1 cellular context compared by ENCODE assay signal in genomic region chr3:119240582-119241434, GRCh38.
TF ChIP-seq lines count a peak whose summit lies in the region.

TSS of gene B4GALT4 (minus strand) at chr3:119240878. CDS start at chr3:119230099, 10,779 bp downstream.

TF ChIP-seq in HepG2, 621 proteins besides CTCF, POLR2A, EP300 and RAD21 (continued from another document and continues in another):
- TF ChIP-seq ZNF44 (CRISPR knock-in tag; IDR thresholded peaks at IDR 0.05), result 0 out of 2 replicates have a peak, but pooled peaks have one; percentile 42
- no peak for TF ChIP-seq ZNF589 (CRISPR knock-in tag; conservative IDR thresholded peaks at IDR 0.05)
- TF ChIP-seq, protein P1, sequence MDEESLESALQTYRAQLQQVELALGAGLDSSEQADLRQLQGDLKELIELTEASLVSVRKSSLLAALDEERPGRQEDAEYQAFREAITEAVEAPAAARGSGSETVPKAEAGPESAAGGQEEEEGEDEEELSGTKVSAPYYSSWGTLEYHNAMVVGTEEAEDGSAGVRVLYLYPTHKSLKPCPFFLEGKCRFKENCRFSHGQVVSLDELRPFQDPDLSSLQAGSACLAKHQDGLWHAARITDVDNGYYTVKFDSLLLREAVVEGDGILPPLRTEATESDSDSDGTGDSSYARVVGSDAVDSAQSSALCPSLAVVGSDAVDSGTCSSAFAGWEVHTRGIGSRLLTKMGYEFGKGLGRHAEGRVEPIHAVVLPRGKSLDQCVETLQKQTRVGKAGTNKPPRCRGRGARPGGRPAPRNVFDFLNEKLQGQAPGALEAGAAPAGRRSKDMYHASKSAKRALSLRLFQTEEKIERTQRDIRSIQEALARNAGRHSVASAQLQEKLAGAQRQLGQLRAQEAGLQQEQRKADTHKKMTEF (CRISPR knock-in tag; IDR thresholded peaks at IDR 0.05), result peak; percentile 61; the same call in 1 of the 2 replicates
- 0 out of 2 replicates have a peak, but pooled peaks have one; percentile 27 for TF ChIP-seq ZSCAN22 (CRISPR knock-in tag; IDR thresholded peaks at IDR 0.05)
- TF ChIP-seq PBX2 (CRISPR knock-in tag; IDR thresholded peaks at IDR 0.05), result no peak
- TF ChIP-seq NFE2 (CRISPR knock-in tag; IDR thresholded peaks at IDR 0.05), result no peak
- TF ChIP-seq, protein P2, sequence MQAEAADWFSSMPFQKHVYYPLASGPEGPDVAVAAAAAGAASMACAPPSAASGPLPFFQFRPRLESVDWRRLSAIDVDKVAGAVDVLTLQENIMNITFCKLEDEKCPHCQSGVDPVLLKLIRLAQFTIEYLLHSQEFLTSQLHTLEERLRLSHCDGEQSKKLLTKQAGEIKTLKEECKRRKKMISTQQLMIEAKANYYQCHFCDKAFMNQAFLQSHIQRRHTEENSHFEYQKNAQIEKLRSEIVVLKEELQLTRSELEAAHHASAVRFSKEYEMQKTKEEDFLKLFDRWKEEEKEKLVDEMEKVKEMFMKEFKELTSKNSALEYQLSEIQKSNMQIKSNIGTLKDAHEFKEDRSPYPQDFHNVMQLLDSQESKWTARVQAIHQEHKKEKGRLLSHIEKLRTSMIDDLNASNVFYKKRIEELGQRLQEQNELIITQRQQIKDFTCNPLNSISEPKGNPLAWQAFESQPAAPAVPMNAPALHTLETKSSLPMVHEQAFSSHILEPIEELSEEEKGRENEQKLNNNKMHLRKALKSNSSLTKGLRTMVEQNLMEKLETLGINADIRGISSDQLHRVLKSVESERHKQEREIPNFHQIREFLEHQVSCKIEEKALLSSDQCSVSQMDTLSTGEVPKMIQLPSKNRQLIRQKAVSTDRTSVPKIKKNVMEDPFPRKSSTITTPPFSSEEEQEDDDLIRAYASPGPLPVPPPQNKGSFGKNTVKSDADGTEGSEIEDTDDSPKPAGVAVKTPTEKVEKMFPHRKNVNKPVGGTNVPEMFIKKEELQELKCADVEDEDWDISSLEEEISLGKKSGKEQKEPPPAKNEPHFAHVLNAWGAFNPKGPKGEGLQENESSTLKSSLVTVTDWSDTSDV (CRISPR knock-in tag; IDR thresholded peaks at IDR 0.05), result 0 out of 2 replicates have a peak, but pooled peaks have one; percentile 81
- 0 out of 2 replicates have a peak, but pooled peaks have one; percentile 21 for TF ChIP-seq FOXJ3 (CRISPR knock-in tag; IDR thresholded peaks at IDR 0.05; ENCODE audit: borderline replicate concordance)
- no peak for TF ChIP-seq ZNF780A (CRISPR knock-in tag; IDR thresholded peaks at IDR 0.05)
- TF ChIP-seq ZNF547 (CRISPR knock-in tag; IDR thresholded peaks at IDR 0.05), result peak; percentile 84
- peak; percentile 92 for TF ChIP-seq NR2C2 (CRISPR knock-in tag; IDR thresholded peaks at IDR 0.05; ENCODE audit: borderline replicate concordance)
- TF ChIP-seq, protein P3, sequence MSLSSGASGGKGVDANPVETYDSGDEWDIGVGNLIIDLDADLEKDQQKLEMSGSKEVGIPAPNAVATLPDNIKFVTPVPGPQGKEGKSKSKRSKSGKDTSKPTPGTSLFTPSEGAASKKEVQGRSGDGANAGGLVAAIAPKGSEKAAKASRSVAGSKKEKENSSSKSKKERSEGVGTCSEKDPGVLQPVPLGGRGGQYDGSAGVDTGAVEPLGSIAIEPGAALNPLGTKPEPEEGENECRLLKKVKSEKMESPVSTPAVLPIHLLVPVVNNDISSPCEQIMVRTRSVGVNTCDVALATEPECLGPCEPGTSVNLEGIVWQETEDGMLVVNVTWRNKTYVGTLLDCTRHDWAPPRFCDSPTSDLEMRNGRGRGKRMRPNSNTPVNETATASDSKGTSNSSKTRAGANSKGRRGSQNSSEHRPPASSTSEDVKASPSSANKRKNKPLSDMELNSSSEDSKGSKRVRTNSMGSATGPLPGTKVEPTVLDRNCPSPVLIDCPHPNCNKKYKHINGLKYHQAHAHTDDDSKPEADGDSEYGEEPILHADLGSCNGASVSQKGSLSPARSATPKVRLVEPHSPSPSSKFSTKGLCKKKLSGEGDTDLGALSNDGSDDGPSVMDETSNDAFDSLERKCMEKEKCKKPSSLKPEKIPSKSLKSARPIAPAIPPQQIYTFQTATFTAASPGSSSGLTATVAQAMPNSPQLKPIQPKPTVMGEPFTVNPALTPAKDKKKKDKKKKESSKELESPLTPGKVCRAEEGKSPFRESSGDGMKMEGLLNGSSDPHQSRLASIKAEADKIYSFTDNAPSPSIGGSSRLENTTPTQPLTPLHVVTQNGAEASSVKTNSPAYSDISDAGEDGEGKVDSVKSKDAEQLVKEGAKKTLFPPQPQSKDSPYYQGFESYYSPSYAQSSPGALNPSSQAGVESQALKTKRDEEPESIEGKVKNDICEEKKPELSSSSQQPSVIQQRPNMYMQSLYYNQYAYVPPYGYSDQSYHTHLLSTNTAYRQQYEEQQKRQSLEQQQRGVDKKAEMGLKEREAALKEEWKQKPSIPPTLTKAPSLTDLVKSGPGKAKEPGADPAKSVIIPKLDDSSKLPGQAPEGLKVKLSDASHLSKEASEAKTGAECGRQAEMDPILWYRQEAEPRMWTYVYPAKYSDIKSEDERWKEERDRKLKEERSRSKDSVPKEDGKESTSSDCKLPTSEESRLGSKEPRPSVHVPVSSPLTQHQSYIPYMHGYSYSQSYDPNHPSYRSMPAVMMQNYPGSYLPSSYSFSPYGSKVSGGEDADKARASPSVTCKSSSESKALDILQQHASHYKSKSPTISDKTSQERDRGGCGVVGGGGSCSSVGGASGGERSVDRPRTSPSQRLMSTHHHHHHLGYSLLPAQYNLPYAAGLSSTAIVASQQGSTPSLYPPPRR (CRISPR knock-in tag; IDR thresholded peaks at IDR 0.05; ENCODE audit: borderline replicate concordance), result peak; percentile 22; the same call in 1 of the 2 replicates
- TF ChIP-seq ZNF251 (CRISPR knock-in tag; IDR thresholded peaks at IDR 0.05), result no peak
- TF ChIP-seq, protein P4, sequence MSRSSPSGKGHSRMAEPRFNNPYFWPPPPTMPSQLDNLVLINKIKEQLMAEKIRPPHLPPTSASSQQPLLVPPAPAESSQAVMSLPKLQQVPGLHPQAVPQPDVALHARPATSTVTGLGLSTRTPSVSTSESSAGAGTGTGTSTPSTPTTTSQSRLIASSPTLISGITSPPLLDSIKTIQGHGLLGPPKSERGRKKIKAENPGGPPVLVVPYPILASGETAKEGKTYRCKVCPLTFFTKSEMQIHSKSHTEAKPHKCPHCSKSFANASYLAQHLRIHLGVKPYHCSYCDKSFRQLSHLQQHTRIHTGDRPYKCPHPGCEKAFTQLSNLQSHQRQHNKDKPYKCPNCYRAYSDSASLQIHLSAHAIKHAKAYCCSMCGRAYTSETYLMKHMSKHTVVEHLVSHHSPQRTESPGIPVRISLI (CRISPR knock-in tag; IDR thresholded peaks at IDR 0.05; ENCODE audit: borderline replicate concordance), result no peak
- TF ChIP-seq NFYC (CRISPR knock-in tag; IDR thresholded peaks at IDR 0.05), result no peak
- no peak for TF ChIP-seq EZH2 (conservative IDR thresholded peaks at IDR 0.05; ENCODE audit: low read depth, low read length)
- TF ChIP-seq POLR2AphosphoS5 (IDR thresholded peaks at IDR 0.05; ENCODE audit: low read depth, low read length), result peak; percentile 66
- TF ChIP-seq, protein P5, sequence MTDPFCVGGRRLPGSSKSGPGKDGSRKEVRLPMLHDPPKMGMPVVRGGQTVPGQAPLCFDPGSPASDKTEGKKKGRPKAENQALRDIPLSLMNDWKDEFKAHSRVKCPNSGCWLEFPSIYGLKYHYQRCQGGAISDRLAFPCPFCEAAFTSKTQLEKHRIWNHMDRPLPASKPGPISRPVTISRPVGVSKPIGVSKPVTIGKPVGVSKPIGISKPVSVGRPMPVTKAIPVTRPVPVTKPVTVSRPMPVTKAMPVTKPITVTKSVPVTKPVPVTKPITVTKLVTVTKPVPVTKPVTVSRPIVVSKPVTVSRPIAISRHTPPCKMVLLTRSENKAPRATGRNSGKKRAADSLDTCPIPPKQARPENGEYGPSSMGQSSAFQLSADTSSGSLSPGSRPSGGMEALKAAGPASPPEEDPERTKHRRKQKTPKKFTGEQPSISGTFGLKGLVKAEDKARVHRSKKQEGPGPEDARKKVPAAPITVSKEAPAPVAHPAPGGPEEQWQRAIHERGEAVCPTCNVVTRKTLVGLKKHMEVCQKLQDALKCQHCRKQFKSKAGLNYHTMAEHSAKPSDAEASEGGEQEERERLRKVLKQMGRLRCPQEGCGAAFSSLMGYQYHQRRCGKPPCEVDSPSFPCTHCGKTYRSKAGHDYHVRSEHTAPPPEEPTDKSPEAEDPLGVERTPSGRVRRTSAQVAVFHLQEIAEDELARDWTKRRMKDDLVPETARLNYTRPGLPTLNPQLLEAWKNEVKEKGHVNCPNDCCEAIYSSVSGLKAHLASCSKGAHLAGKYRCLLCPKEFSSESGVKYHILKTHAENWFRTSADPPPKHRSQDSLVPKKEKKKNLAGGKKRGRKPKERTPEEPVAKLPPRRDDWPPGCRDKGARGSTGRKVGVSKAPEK (CRISPR knock-in tag; IDR thresholded peaks at IDR 0.05; ENCODE audit: borderline replicate concordance), result no peak
- TF ChIP-seq NAIF1 (CRISPR knock-in tag; IDR thresholded peaks at IDR 0.05; ENCODE audit: borderline replicate concordance), result peak; percentile 83; the same call in 1 of the 2 replicates
- TF ChIP-seq RFXANK (CRISPR knock-in tag; IDR thresholded peaks at IDR 0.05), result no peak
- TF ChIP-seq, protein P6, sequence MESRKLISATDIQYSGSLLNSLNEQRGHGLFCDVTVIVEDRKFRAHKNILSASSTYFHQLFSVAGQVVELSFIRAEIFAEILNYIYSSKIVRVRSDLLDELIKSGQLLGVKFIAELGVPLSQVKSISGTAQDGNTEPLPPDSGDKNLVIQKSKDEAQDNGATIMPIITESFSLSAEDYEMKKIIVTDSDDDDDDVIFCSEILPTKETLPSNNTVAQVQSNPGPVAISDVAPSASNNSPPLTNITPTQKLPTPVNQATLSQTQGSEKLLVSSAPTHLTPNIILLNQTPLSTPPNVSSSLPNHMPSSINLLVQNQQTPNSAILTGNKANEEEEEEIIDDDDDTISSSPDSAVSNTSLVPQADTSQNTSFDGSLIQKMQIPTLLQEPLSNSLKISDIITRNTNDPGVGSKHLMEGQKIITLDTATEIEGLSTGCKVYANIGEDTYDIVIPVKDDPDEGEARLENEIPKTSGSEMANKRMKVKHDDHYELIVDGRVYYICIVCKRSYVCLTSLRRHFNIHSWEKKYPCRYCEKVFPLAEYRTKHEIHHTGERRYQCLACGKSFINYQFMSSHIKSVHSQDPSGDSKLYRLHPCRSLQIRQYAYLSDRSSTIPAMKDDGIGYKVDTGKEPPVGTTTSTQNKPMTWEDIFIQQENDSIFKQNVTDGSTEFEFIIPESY (CRISPR knock-in tag; IDR thresholded peaks at IDR 0.05), result no peak
- peak; percentile 56 for TF ChIP-seq NRL (CRISPR knock-in tag; IDR thresholded peaks at IDR 0.05; ENCODE audit: borderline replicate concordance)
- TF ChIP-seq ZSCAN25 (CRISPR knock-in tag; IDR thresholded peaks at IDR 0.05), result peak; percentile 54; the same call in 1 of the 2 replicates
- TF ChIP-seq ZNF501 (CRISPR knock-in tag; IDR thresholded peaks at IDR 0.05), result peak; percentile 76; the same call in 1 of the 2 replicates
- no peak for TF ChIP-seq ZNF674 (CRISPR knock-in tag; IDR thresholded peaks at IDR 0.05; ENCODE audit: low read depth)
- TF ChIP-seq MXD4 (CRISPR knock-in tag; IDR thresholded peaks at IDR 0.05), result peak; percentile 62
- TF ChIP-seq ZSCAN20 (CRISPR knock-in tag; IDR thresholded peaks at IDR 0.05; ENCODE audit: borderline replicate concordance), result peak; percentile 81; the same call in 1 of the 2 replicates
- TF ChIP-seq THYN1 (CRISPR knock-in tag; IDR thresholded peaks at IDR 0.05; ENCODE audit: borderline replicate concordance, low read depth), result no peak
- TF ChIP-seq ZBTB10 (CRISPR knock-in tag; IDR thresholded peaks at IDR 0.05; ENCODE audit: borderline replicate concordance), result no peak
- no peak for TF ChIP-seq GLMP (CRISPR knock-in tag; IDR thresholded peaks at IDR 0.05; ENCODE audit: borderline replicate concordance)
- peak; percentile 37; the same call in 1 of the 2 replicates for TF ChIP-seq IRF9 (CRISPR knock-in tag; IDR thresholded peaks at IDR 0.05; ENCODE audit: borderline replicate concordance)
- TF ChIP-seq IKZF1 (IDR thresholded peaks at IDR 0.05), result no peak
- TF ChIP-seq SRSF9 (IDR thresholded peaks at IDR 0.05; ENCODE audit: borderline replicate concordance, insufficient read depth, low read depth, low read length, poor library complexity, severe bottlenecking), result no peak
- no peak for TF ChIP-seq ZNF660 (CRISPR knock-in tag; IDR thresholded peaks at IDR 0.05; ENCODE audit: borderline replicate concordance, low read depth)
- TF ChIP-seq CHD4 (IDR thresholded peaks at IDR 0.05; ENCODE audit: borderline replicate concordance, low read length), result 0 out of 2 replicates have a peak, but pooled peaks have one; percentile 45
